Comparison of ENCODE assay signal across 17 cellular contexts in the genomic region with DNA sequence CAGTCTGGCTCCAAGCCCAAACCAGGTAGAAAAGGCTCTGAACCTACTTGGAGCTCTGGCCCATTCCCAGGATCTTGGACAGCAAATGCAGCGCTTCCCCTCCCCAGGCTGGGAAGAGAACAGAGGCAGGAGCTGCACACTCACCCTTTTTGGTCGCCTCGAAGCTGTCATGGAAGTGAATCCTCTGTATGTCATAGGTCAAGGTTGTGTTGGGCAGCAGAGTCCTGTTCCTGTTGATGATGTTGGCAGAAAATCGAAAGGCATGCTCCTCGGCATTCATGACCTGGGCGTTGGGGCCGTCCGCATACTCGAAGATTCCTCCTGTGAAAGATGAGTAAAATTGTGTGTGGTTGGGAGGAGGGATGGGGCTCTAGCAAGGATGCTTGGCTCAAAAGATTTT.
"Had no signal": no experiment of that assay in that cellular context is flagged by ENCODE, and none has a peak within 500 bp of the region (broad histone marks: within the 10 kb centered on the region; RNA-seq: fewer than 3 reads in every experiment).

No MANE protein-coding gene starts in this region.

- H3K27ac ChIP-seq: cardiac muscle cell, tibial artery had no signal

- H3K9me3 ChIP-seq: tibial artery had no signal

- DNase-seq: activated B cell treated with CpG ODN at 0.5 μM for 24 hours; activated CD4-positive, alpha-beta memory T cell treated with anti-CD3 and anti-CD28 coated beads, Interleukin-2, amount 10 ng/mL, durations not matched to agents 7 days and 5 days; activated CD4-positive, alpha-beta T cell treated with anti-CD3 and anti-CD28 coated beads for 48 hours; activated naive CD4-positive, alpha-beta T cell; activated naive CD8-positive, alpha-beta T cell treated with anti-CD3 and anti-CD28 coated beads, Interleukin-2, amount 10 ng/mL, durations not matched to agents 7 days and 5 days; amygdala; foreskin melanocyte; glutamatergic neuron; hippocampal formation; midbrain; stimulated activated naive B cell treated with anti-CD40 and anti-IgM and Interleukin-4, amounts not matched to agents 10 μg/mL and 1 μg/mL and 100 μg/mL, for 72 hours; T-helper 1 cell; T-helper 9 cell had no signal

- H3K36me3 ChIP-seq: cardiac muscle cell, tibial artery had no signal

- ATAC-seq: SK-N-SH treated with all-trans-retinoic acid at 6 μM for 48 hours; stimulated activated naive B cell treated with anti-CD40 and anti-IgM and Interleukin-4, amounts not matched to agents 10 μg/mL and 1 μg/mL and 100 μg/mL, for 72 hours had no signal

- H3K4me1 ChIP-seq: tibial artery had no signal

- FAIRE-seq: keratinocyte had no signal

- H3K4me3 ChIP-seq: cardiac muscle cell, tibial artery had no signal

- H3K27me3 ChIP-seq: cardiac muscle cell had no signal
